1 cellular context compared by ENCODE assay signal in the genomic region with DNA sequence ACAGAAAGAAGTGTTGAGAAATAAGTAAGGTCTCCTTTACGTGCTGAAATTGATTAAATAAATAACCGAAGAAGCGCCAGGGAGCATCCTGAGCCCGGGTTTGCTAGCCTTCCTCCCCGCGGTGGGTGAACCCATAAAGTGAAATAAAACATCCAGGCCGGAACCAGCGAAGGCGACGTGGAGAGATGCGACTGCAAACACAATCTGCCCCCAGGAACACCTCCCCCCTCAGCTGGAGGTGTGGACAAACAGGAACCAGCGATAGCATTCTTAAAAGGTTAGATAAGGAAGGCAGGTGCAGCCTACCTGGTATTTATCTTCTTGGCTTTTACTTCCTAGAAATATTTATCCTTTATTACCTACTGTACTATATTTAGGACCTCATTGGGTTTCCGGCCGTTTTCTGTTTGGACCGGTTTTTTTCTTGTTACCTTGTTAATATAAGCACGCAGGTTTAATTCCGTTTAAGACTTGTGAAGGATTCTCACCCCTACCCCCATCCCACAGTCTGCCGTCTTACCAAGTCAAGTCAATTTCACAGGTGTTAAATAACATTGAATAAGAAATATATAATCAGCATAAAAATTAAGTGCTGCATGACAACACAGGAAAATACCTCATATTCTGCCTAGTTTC.
TF ChIP-seq lines count a peak whose summit lies in the region.

No MANE protein-coding gene starts in this region.

TF ChIP-seq in GM23338, 12 proteins besides CTCF, POLR2A, EP300 and RAD21 (continued from another document):
- TF ChIP-seq, protein P1, sequence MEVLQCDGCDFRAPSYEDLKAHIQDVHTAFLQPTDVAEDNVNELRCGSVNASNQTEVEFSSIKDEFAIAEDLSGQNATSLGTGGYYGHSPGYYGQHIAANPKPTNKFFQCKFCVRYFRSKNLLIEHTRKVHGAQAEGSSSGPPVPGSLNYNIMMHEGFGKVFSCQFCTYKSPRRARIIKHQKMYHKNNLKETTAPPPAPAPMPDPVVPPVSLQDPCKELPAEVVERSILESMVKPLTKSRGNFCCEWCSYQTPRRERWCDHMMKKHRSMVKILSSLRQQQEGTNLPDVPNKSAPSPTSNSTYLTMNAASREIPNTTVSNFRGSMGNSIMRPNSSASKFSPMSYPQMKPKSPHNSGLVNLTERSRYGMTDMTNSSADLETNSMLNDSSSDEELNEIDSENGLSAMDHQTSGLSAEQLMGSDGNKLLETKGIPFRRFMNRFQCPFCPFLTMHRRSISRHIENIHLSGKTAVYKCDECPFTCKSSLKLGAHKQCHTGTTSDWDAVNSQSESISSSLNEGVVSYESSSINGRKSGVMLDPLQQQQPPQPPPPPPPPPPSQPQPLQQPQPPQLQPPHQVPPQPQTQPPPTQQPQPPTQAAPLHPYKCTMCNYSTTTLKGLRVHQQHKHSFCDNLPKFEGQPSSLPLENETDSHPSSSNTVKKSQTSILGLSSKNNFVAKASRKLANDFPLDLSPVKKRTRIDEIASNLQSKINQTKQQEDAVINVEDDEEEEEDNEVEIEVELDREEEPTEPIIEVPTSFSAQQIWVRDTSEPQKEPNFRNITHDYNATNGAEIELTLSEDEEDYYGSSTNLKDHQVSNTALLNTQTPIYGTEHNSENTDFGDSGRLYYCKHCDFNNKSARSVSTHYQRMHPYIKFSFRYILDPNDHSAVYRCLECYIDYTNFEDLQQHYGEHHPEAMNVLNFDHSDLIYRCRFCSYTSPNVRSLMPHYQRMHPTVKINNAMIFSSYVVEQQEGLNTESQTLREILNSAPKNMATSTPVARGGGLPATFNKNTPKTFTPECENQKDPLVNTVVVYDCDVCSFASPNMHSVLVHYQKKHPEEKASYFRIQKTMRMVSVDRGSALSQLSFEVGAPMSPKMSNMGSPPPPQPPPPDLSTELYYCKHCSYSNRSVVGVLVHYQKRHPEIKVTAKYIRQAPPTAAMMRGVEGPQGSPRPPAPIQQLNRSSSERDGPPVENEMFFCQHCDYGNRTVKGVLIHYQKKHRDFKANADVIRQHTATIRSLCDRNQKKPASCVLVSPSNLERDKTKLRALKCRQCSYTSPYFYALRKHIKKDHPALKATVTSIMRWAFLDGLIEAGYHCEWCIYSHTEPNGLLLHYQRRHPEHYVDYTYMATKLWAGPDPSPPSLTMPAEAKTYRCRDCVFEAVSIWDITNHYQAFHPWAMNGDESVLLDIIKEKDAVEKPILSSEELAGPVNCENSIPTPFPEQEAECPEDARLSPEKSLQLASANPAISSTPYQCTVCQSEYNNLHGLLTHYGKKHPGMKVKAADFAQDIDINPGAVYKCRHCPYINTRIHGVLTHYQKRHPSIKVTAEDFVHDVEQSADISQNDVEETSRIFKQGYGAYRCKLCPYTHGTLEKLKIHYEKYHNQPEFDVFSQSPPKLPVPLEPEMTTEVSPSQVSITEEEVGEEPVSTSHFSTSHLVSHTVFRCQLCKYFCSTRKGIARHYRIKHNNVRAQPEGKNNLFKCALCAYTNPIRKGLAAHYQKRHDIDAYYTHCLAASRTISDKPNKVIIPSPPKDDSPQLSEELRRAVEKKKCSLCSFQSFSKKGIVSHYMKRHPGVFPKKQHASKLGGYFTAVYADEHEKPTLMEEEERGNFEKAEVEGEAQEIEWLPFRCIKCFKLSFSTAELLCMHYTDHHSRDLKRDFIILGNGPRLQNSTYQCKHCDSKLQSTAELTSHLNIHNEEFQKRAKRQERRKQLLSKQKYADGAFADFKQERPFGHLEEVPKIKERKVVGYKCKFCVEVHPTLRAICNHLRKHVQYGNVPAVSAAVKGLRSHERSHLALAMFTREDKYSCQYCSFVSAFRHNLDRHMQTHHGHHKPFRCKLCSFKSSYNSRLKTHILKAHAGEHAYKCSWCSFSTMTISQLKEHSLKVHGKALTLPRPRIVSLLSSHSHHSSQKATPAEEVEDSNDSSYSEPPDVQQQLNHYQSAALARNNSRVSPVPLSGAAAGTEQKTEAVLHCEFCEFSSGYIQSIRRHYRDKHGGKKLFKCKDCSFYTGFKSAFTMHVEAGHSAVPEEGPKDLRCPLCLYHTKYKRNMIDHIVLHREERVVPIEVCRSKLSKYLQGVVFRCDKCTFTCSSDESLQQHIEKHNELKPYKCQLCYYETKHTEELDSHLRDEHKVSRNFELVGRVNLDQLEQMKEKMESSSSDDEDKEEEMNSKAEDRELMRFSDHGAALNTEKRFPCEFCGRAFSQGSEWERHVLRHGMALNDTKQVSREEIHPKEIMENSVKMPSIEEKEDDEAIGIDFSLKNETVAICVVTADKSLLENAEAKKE (CRISPR knock-in tag; IDR thresholded peaks at IDR 0.05): no peak
- TF ChIP-seq ZNF331 (CRISPR knock-in tag; IDR thresholded peaks at IDR 0.05; ENCODE audit: low read depth): no peak
- TF ChIP-seq EZH2 (IDR thresholded peaks at IDR 0.05; ENCODE audit: low read depth, unreplicated experiment): no peak
